In the genomic region with DNA sequence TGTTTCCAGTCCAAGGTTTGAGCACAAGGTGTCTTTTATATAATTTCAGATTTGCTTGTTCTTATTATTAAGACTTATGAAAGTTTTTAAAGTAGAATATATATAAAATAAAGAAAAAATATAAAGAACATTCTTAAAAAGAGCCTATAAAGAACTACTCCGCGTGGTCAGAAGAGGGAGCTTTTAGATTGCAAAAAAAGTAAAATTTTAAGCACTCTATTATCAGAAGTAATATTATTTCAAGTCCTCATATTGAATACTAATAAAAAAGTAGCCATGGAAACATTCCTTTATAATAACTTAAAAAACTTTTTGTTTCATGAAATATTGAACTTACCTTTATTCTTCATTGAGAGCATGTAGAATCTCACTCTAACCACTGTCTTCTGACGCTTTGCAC, we compare ENCODE assay signal across 1 cellular context.
TF ChIP-seq lines count a peak whose summit lies in the region.

No MANE protein-coding gene starts in this region.

TF ChIP-seq in GM23338, 12 proteins besides CTCF, POLR2A, EP300 and RAD21 (continued from another document):
- TF ChIP-seq, protein P1, sequence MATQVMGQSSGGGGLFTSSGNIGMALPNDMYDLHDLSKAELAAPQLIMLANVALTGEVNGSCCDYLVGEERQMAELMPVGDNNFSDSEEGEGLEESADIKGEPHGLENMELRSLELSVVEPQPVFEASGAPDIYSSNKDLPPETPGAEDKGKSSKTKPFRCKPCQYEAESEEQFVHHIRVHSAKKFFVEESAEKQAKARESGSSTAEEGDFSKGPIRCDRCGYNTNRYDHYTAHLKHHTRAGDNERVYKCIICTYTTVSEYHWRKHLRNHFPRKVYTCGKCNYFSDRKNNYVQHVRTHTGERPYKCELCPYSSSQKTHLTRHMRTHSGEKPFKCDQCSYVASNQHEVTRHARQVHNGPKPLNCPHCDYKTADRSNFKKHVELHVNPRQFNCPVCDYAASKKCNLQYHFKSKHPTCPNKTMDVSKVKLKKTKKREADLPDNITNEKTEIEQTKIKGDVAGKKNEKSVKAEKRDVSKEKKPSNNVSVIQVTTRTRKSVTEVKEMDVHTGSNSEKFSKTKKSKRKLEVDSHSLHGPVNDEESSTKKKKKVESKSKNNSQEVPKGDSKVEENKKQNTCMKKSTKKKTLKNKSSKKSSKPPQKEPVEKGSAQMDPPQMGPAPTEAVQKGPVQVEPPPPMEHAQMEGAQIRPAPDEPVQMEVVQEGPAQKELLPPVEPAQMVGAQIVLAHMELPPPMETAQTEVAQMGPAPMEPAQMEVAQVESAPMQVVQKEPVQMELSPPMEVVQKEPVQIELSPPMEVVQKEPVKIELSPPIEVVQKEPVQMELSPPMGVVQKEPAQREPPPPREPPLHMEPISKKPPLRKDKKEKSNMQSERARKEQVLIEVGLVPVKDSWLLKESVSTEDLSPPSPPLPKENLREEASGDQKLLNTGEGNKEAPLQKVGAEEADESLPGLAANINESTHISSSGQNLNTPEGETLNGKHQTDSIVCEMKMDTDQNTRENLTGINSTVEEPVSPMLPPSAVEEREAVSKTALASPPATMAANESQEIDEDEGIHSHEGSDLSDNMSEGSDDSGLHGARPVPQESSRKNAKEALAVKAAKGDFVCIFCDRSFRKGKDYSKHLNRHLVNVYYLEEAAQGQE (IDR thresholded peaks at IDR 0.05; ENCODE audit: unreplicated experiment): no peak
- TF ChIP-seq, protein P2, sequence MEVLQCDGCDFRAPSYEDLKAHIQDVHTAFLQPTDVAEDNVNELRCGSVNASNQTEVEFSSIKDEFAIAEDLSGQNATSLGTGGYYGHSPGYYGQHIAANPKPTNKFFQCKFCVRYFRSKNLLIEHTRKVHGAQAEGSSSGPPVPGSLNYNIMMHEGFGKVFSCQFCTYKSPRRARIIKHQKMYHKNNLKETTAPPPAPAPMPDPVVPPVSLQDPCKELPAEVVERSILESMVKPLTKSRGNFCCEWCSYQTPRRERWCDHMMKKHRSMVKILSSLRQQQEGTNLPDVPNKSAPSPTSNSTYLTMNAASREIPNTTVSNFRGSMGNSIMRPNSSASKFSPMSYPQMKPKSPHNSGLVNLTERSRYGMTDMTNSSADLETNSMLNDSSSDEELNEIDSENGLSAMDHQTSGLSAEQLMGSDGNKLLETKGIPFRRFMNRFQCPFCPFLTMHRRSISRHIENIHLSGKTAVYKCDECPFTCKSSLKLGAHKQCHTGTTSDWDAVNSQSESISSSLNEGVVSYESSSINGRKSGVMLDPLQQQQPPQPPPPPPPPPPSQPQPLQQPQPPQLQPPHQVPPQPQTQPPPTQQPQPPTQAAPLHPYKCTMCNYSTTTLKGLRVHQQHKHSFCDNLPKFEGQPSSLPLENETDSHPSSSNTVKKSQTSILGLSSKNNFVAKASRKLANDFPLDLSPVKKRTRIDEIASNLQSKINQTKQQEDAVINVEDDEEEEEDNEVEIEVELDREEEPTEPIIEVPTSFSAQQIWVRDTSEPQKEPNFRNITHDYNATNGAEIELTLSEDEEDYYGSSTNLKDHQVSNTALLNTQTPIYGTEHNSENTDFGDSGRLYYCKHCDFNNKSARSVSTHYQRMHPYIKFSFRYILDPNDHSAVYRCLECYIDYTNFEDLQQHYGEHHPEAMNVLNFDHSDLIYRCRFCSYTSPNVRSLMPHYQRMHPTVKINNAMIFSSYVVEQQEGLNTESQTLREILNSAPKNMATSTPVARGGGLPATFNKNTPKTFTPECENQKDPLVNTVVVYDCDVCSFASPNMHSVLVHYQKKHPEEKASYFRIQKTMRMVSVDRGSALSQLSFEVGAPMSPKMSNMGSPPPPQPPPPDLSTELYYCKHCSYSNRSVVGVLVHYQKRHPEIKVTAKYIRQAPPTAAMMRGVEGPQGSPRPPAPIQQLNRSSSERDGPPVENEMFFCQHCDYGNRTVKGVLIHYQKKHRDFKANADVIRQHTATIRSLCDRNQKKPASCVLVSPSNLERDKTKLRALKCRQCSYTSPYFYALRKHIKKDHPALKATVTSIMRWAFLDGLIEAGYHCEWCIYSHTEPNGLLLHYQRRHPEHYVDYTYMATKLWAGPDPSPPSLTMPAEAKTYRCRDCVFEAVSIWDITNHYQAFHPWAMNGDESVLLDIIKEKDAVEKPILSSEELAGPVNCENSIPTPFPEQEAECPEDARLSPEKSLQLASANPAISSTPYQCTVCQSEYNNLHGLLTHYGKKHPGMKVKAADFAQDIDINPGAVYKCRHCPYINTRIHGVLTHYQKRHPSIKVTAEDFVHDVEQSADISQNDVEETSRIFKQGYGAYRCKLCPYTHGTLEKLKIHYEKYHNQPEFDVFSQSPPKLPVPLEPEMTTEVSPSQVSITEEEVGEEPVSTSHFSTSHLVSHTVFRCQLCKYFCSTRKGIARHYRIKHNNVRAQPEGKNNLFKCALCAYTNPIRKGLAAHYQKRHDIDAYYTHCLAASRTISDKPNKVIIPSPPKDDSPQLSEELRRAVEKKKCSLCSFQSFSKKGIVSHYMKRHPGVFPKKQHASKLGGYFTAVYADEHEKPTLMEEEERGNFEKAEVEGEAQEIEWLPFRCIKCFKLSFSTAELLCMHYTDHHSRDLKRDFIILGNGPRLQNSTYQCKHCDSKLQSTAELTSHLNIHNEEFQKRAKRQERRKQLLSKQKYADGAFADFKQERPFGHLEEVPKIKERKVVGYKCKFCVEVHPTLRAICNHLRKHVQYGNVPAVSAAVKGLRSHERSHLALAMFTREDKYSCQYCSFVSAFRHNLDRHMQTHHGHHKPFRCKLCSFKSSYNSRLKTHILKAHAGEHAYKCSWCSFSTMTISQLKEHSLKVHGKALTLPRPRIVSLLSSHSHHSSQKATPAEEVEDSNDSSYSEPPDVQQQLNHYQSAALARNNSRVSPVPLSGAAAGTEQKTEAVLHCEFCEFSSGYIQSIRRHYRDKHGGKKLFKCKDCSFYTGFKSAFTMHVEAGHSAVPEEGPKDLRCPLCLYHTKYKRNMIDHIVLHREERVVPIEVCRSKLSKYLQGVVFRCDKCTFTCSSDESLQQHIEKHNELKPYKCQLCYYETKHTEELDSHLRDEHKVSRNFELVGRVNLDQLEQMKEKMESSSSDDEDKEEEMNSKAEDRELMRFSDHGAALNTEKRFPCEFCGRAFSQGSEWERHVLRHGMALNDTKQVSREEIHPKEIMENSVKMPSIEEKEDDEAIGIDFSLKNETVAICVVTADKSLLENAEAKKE (CRISPR knock-in tag; IDR thresholded peaks at IDR 0.05): no peak
- TF ChIP-seq EZH2phosphoT487 (IDR thresholded peaks at IDR 0.05; ENCODE audit: unreplicated experiment) (no peak), ZNF114 (CRISPR knock-in tag; IDR thresholded peaks at IDR 0.05) (no peak), CREB1 (CRISPR knock-in tag; IDR thresholded peaks at IDR 0.05; ENCODE audit: low read depth) (no peak), STAT1 (IDR thresholded peaks at IDR 0.05; ENCODE audit: unreplicated experiment) (no peak), NANOG (IDR thresholded peaks at IDR 0.05; ENCODE audit: borderline replicate concordance) (no peak), POLR2AphosphoS5 (IDR thresholded peaks at IDR 0.05; ENCODE audit: low read depth) (no peak), JUNB (IDR thresholded peaks at IDR 0.05; ENCODE audit: unreplicated experiment) (no peak)
- TF ChIP-seq, protein P3, sequence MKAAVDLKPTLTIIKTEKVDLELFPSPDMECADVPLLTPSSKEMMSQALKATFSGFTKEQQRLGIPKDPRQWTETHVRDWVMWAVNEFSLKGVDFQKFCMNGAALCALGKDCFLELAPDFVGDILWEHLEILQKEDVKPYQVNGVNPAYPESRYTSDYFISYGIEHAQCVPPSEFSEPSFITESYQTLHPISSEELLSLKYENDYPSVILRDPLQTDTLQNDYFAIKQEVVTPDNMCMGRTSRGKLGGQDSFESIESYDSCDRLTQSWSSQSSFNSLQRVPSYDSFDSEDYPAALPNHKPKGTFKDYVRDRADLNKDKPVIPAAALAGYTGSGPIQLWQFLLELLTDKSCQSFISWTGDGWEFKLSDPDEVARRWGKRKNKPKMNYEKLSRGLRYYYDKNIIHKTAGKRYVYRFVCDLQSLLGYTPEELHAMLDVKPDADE (IDR thresholded peaks at IDR 0.05): no peak
TF ChIP-seq in GM23338: peak in this region for 0.
